ENCODE assay signal across 17 cellular contexts in genomic region chr20:62217913-62218773, GRCh38. TPM values are rescaled to one million over a fixed set of nuclear protein-coding genes. Genes with fewer than 3 reads are reported as not detected.
DNase-seq lines count a peak whose midpoint lies in the region; ATAC-seq and TF ChIP-seq lines count a peak whose summit lies in the region.
"Had no signal": no experiment of that assay in that cellular context is flagged by ENCODE, and none has a peak within 500 bp of the region (broad histone marks: within the 10 kb centered on the region; RNA-seq: fewer than 3 reads in every experiment).

No MANE protein-coding gene starts in this region.

- no peak overlapping the region for H3K27ac ChIP-seq in iPS-20b (ENCODE audit: low read length)
- H3K27ac ChIP-seq: RWPE1, SJCRH30 had no signal

- H3K4me3 ChIP-seq in H7 (ENCODE audit: insufficient read depth, low read depth, low read length) = no peak overlapping the region
- H3K4me3 ChIP-seq in iPS-20b (ENCODE audit: low read length) = peak overlapping the region; percentile 64; the same call in 1 of the 2 replicates
- H3K4me3 ChIP-seq: GM12878, SJCRH30 had no signal

- peak overlapping the region; percentile 70; the same call in 1 of the 2 replicates for H3K4me3 Mint-ChIP-seq in WTC11
- H3K4me3 Mint-ChIP-seq in type B pancreatic cell = peak overlapping the region; percentile 28
- no peak overlapping the region for H3K4me3 Mint-ChIP-seq in stimulated activated naive B cell treated with anti-CD40 and anti-IgM and Interleukin-4, amounts not matched to agents 10 μg/mL and 1 μg/mL and 100 μg/mL, for 72 hours

- peak; percentile 82 for DNase-seq in H7
- DNase-seq in WTC11 (ENCODE audit: low spot score) = no peak
- DNase-seq in type B pancreatic cell (ENCODE audit: extremely low spot score, unreplicated experiment) = no peak
- DNase-seq in stimulated activated naive B cell treated with anti-CD40 and anti-IgM and Interleukin-4, amounts not matched to agents 10 μg/mL and 1 μg/mL and 100 μg/mL, for 72 hours = no peak
- DNase-seq in NCI-H2081 treated with DMSO at 0.1 percent for 48 hours (lab: John Stamatoyannopoulos, UW) = no peak
- DNase-seq: GDM1, H9, NCI-H748 treated with DMSO at 0.1 percent for 48 hours, SW 1271 had no signal

- H3K27me3 ChIP-seq in H7 (ENCODE audit: control insufficient read depth, insufficient read depth, low read length) (peaks cover 38% of the 10 kb centered on the region), iPS-20b (ENCODE audit: insufficient read depth, low read length) (peaks cover 72% of the 10 kb centered on the region)

- H3K9me3 ChIP-seq in iPS-20b (ENCODE audit: insufficient read depth, low read depth, low read length) = no peaks in the 10 kb centered on the region
- H3K9me3 ChIP-seq: SJCRH30 had no signal

- POLR2A ChIA-PET in WTC11 (lab: Charles Lee) = no interaction called here

- H3K27me3 Mint-ChIP-seq in WTC11 (ENCODE audit: low read depth) (peaks cover 38% of the 10 kb centered on the region), type B pancreatic cell (peaks cover 70% of the 10 kb centered on the region)
- peaks cover 58 to 82% of the 10 kb centered on the region in 2 donors for H3K27me3 Mint-ChIP-seq in stimulated activated naive B cell treated with anti-CD40 and anti-IgM and Interleukin-4, amounts not matched to agents 10 μg/mL and 1 μg/mL and 100 μg/mL, for 72 hours

- no peak overlapping the region for H3K9ac ChIP-seq in iPS-20b (ENCODE audit: low read depth, low read length)

- H3K9me3 Mint-ChIP-seq in WTC11 (no peaks in the 10 kb centered on the region), type B pancreatic cell (no peaks in the 10 kb centered on the region)
- no peaks in the 10 kb centered on the region for H3K9me3 Mint-ChIP-seq in stimulated activated naive B cell treated with anti-CD40 and anti-IgM and Interleukin-4, amounts not matched to agents 10 μg/mL and 1 μg/mL and 100 μg/mL, for 72 hours
- H3K9me3 Mint-ChIP-seq: CD4-positive, alpha-beta memory T cell; H9 had no signal

- H3K36me3 Mint-ChIP-seq in WTC11 = no peaks in the 10 kb centered on the region
- H3K36me3 Mint-ChIP-seq in type B pancreatic cell = no peaks in the 10 kb centered on the region
- H3K36me3 Mint-ChIP-seq in stimulated activated naive B cell treated with anti-CD40 and anti-IgM and Interleukin-4, amounts not matched to agents 10 μg/mL and 1 μg/mL and 100 μg/mL, for 72 hours = no peaks in the 10 kb centered on the region
- H3K36me3 Mint-ChIP-seq: CD4-positive, alpha-beta memory T cell had no signal

- ATAC-seq in WTC11 (no peak), GM21367 (IDR thresholded peaks at IDR 0.05; ENCODE audit: unreplicated experiment) (no peak)
- ATAC-seq in stimulated activated naive B cell treated with anti-CD40 and anti-IgM and Interleukin-4, amounts not matched to agents 10 μg/mL and 1 μg/mL and 100 μg/mL, for 72 hours (replicated peaks) = no peak
- ATAC-seq: GM12878 had no signal

- CTCF ChIA-PET in WTC11 (lab: Charles Lee) = interaction anchor here (1.1 to 2.2 kb wide), 5 partner anchors 9 to 151 kb away, joined by 3 to 6 read pairs (median 3); no protein-coding TSS in a partner anchor

- H3K4me1 Mint-ChIP-seq in WTC11 (peaks cover 17% of the 10 kb centered on the region), type B pancreatic cell (ENCODE audit: unreplicated experiment) (no peaks in the 10 kb centered on the region)
- peaks cover 9 to 18% of the 10 kb centered on the region in 2 donors for H3K4me1 Mint-ChIP-seq in stimulated activated naive B cell treated with anti-CD40 and anti-IgM and Interleukin-4, amounts not matched to agents 10 μg/mL and 1 μg/mL and 100 μg/mL, for 72 hours

- H3K27ac Mint-ChIP-seq in WTC11 (no peak overlapping the region), type B pancreatic cell (no peak overlapping the region)
- no peak overlapping the region for H3K27ac Mint-ChIP-seq in stimulated activated naive B cell treated with anti-CD40 and anti-IgM and Interleukin-4, amounts not matched to agents 10 μg/mL and 1 μg/mL and 100 μg/mL, for 72 hours
- H3K27ac Mint-ChIP-seq: CD4-positive, alpha-beta memory T cell; H9 had no signal

- H3K36me3 ChIP-seq in H7 (replicated peaks; ENCODE audit: control insufficient read depth, insufficient read depth, low read length) (no peaks in the 10 kb centered on the region), iPS-20b (ENCODE audit: insufficient read depth, low read depth, low read length) (no peaks in the 10 kb centered on the region)
- H3K36me3 ChIP-seq: SJCRH30 had no signal

- peaks cover 3% of the 10 kb centered on the region; the same call in 1 of the 2 replicates for H3K4me1 ChIP-seq in iPS-20b (ENCODE audit: insufficient read depth, low read length)

- TF ChIP-seq CTCF in WTC11 (IDR thresholded peaks at IDR 0.05) (no peak), type B pancreatic cell (conservative IDR thresholded peaks at IDR 0.05) (no peak)

TF ChIP-seq in WTC11, 78 proteins besides CTCF, POLR2A, EP300 and RAD21 (continues in another document):
- TF ChIP-seq ZNF317 (CRISPR knock-in tag; IDR thresholded peaks at IDR 0.05; ENCODE audit: borderline replicate concordance, low read depth) = no peak
- no peak for TF ChIP-seq JAZF1 (CRISPR knock-in tag; IDR thresholded peaks at IDR 0.05)
- no peak for TF ChIP-seq PRRX2 (CRISPR knock-in tag; IDR thresholded peaks at IDR 0.05)
- no peak for TF ChIP-seq ZNF263 (CRISPR knock-in tag; IDR thresholded peaks at IDR 0.05; ENCODE audit: low read depth)
- no peak for TF ChIP-seq ZBTB43 (CRISPR knock-in tag; IDR thresholded peaks at IDR 0.05)
- TF ChIP-seq AFF4 (CRISPR knock-in tag; IDR thresholded peaks at IDR 0.05; ENCODE audit: borderline replicate concordance) = no peak
- TF ChIP-seq ZNF281 (CRISPR knock-in tag; IDR thresholded peaks at IDR 0.05) = no peak
- no peak for TF ChIP-seq SMAD4 (CRISPR knock-in tag; IDR thresholded peaks at IDR 0.05)

RNA-seq across cellular contexts. Expression of gene HRH3, which starts 1.9 kb away (rescaled TPM):
- total RNA-seq in H7 (2014; rRNA removed; shearing (Covaris generic)) = 0.85 and 1.9 TPM in 2 replicates
- total RNA-seq in WTC11 (2021) = 2.9 to 3.4 TPM (median 3.3 TPM) in 3 replicates
- total RNA-seq in type B pancreatic cell (ENCODE audit: low replicate concordance) = 0.24 and 0.53 TPM in 2 replicates
- total RNA-seq: CD4-positive, alpha-beta memory T cell; GM12878; LHCN-M2; NCI-H460; SJCRH30 had no signal

RNA-seq across cellular contexts. Expression of gene OSBPL2, which starts 20.2 kb away (rescaled TPM):
- 21.9 and 26.1 TPM in 2 replicates for total RNA-seq in H7 (2014; rRNA removed; shearing (Covaris generic))
- total RNA-seq in WTC11 (2021) = 37.8 to 49.5 TPM (median 39.4 TPM) in 3 replicates
- total RNA-seq in type B pancreatic cell (ENCODE audit: low replicate concordance) = 43.7 and 60.5 TPM in 2 replicates

RNA-seq across cellular contexts. Expression of gene MTG2, which starts 35.3 kb away (rescaled TPM):
- 32.7 and 37.8 TPM in 2 replicates for total RNA-seq in H7 (2014; rRNA removed; shearing (Covaris generic))
- total RNA-seq in WTC11 (2021) (26.6 to 33.0 TPM (median 27.9 TPM) in 3 replicates), type B pancreatic cell (ENCODE audit: low replicate concordance) (35.6 and 37.4 TPM in 2 replicates)

Comparison
In these comparisons a context has a peak if more than half of its experiments do, and no peak if none do; other contexts are left out.
1. H3K4me3 Mint-ChIP-seq: peak in WTC11 (single experiment) and type B pancreatic cell (single experiment); none in stimulated activated naive B cell treated with anti-CD40 and anti-IgM and Interleukin-4, amounts not matched to agents 10 μg/mL and 1 μg/mL and 100 μg/mL, for 72 hours (0 of 2).